23 cellular contexts compared by ENCODE assay signal in the genomic region with DNA sequence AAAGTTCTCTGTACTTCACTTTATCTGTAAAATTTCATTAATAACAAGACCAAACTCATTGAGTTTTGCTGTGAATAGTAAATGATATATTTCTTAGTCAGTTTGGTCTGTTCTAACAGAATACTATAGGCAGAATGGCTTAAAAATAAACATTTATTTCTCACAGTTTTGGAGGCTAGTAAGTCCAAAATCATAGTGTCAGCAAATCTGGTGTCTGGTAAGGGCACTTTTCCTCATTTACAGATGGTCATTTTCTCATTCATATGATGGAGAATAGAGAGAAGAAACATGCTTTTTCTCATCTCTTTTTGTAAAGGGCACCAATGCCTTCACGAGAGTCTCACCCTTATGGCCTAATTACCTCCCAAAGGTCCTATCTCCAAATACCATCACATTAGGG.
DNase-seq lines count a peak whose midpoint lies in the region; ATAC-seq, FAIRE-seq and TF ChIP-seq lines count a peak whose summit lies in the region.
"Had no signal": no experiment of that assay in that cellular context is flagged by ENCODE, and none has a peak within 500 bp of the region (broad histone marks: within the 10 kb centered on the region; RNA-seq: fewer than 3 reads in every experiment).

No MANE protein-coding gene starts in this region.

- 0% methylated on average over 1 of the region's 1 CpG for WGBS in HepG2 (ENCODE audit: low lambda C conversion rate)
- WGBS in right lobe of liver (ENCODE audit: insufficient coverage, low coverage, low lambda C conversion rate, missing lambda C conversion rate) = 25% methylated on average over 1 of the region's 1 CpG

- H3K9me3 ChIP-seq in HepG2 (ENCODE audit: low read length) (no peaks in the 10 kb centered on the region), right lobe of liver (no peaks in the 10 kb centered on the region), astrocyte (ENCODE audit: insufficient read depth, low read depth, low read length) (no peaks in the 10 kb centered on the region), endothelial cell of umbilical vein (replicated peaks; ENCODE audit: control insufficient read depth, insufficient read depth, low read length) (no peaks in the 10 kb centered on the region)
- H3K9me3 ChIP-seq: BE2C, BLaER1, Caco-2 had no signal

- no peaks in the 10 kb centered on the region for H3K27me3 Mint-ChIP-seq in astrocyte (ENCODE audit: low read depth, unreplicated experiment)
- H3K27me3 Mint-ChIP-seq: CD4-positive, alpha-beta memory T cell; CD4-positive, CD25-positive, alpha-beta regulatory T cell had no signal

- no peak for TF ChIP-seq POLR2A in HepG2 (IDR thresholded peaks at IDR 0.05; ENCODE audit: insufficient read depth in 1 of 2, low read depth in 2 of 2, low read length in 2 of 2)
- TF ChIP-seq POLR2A in right lobe of liver (IDR thresholded peaks at IDR 0.05) = no peak
- TF ChIP-seq POLR2A in endothelial cell of umbilical vein (IDR thresholded peaks at IDR 0.05; ENCODE audit: low read depth, low read length) = no peak

- TF ChIP-seq EP300 in HepG2 (IDR thresholded peaks at IDR 0.05; ENCODE audit: low read depth in 2 of 2, low read length in 2 of 2) = no peak
- TF ChIP-seq EP300 in HepG2 (CRISPR knock-in tag; IDR thresholded peaks at IDR 0.05; ENCODE audit: borderline replicate concordance) = no peak

- H3K27ac Mint-ChIP-seq in astrocyte (ENCODE audit: unreplicated experiment) = no peak overlapping the region
- H3K27ac Mint-ChIP-seq: CD14-positive monocyte; CD4-positive, alpha-beta memory T cell; CD4-positive, CD25-positive, alpha-beta regulatory T cell had no signal

- H3K36me3 ChIP-seq in HepG2 (replicated peaks in 1 of 2; ENCODE audit: control insufficient read depth in 1 of 2, insufficient read depth in 2 of 2, low read length in 2 of 2) (no peaks in the 10 kb centered on the region), right lobe of liver (no peaks in the 10 kb centered on the region), astrocyte (ENCODE audit: insufficient read depth, low read length) (no peaks in the 10 kb centered on the region), endothelial cell of umbilical vein (ENCODE audit: control insufficient read depth in 2 of 2, extremely low read depth in 1 of 2, insufficient read depth in 2 of 2, low read length in 2 of 2) (no peaks in the 10 kb centered on the region)
- H3K36me3 ChIP-seq: BE2C, BLaER1 had no signal

- no peak overlapping the region for H3K9ac ChIP-seq in HepG2 (ENCODE audit: insufficient read depth, low read depth, low read length)
- H3K9ac ChIP-seq in astrocyte (ENCODE audit: low read length) = no peak overlapping the region
- no peak overlapping the region for H3K9ac ChIP-seq in endothelial cell of umbilical vein (replicated peaks; ENCODE audit: extremely low read depth, insufficient read depth, low read length)
- H3K9ac ChIP-seq: BLaER1 had no signal

- no peak overlapping the region for H3K27ac ChIP-seq in HepG2 (ENCODE audit: extremely low read length, insufficient read depth, low read length)
- no peak overlapping the region for H3K27ac ChIP-seq in right lobe of liver
- H3K27ac ChIP-seq in astrocyte (ENCODE audit: low read depth, low read length) = no peak overlapping the region
- H3K27ac ChIP-seq in endothelial cell of umbilical vein (ENCODE audit: insufficient read depth, low read depth, low read length) = no peak overlapping the region
- H3K27ac ChIP-seq: 22Rv1, BLaER1 had no signal

- no peaks in the 10 kb centered on the region for H3K9me3 Mint-ChIP-seq in astrocyte (ENCODE audit: unreplicated experiment)

- intact Hi-C loops in HepG2 (cut with micrococcal nuclease; ENCODE audit: unreplicated experiment) (no loop called here), right lobe of liver (cut with DNase I) (no loop called here), endothelial cell of umbilical vein (cut with micrococcal nuclease) (no loop called here)

- H3K4me3 ChIP-seq in HepG2 (replicated peaks in 1 of 3; ENCODE audit: insufficient read depth in 1 of 3, low read depth in 2 of 3, low read length in 3 of 3) = no peak overlapping the region
- H3K4me3 ChIP-seq in right lobe of liver = no peak overlapping the region
- H3K4me3 ChIP-seq in astrocyte (ENCODE audit: insufficient read depth, low read depth, low read length) = no peak overlapping the region
- H3K4me3 ChIP-seq in endothelial cell of umbilical vein (replicated peaks in 1 of 3; ENCODE audit: insufficient read depth in 1 of 3, low read depth in 1 of 3, low read length in 3 of 3) = no peak overlapping the region
- H3K4me3 ChIP-seq: BLaER1 had no signal

- H2AFZ ChIP-seq in HepG2 (ENCODE audit: low read length) = no peak overlapping the region
- no peak overlapping the region for H2AFZ ChIP-seq in astrocyte (ENCODE audit: low read depth, low read length)
- H2AFZ ChIP-seq in endothelial cell of umbilical vein (ENCODE audit: low read depth, low read length) = no peak overlapping the region

- in situ Hi-C loops in HepG2 (cut with HindIII; ENCODE audit: extremely low pct_ligation_motif_present, low pct_unique_long_range_greater_than_20kb) = no loop called here

- no peak for DNase-seq in HepG2 (ENCODE audit: low spot score)
- no peak for DNase-seq in right lobe of liver
- DNase-seq in astrocyte (ENCODE audit: low read depth) = no peak
- no peak for DNase-seq in endothelial cell of umbilical vein (ENCODE audit: low read depth, low spot score)
- DNase-seq in SW 1271 (lab: John Stamatoyannopoulos, UW) = no peak
- DNase-seq in mucosa of gallbladder (ENCODE audit: low spot score) = no peak
- DNase-seq in NCI-H2227 (lab: John Stamatoyannopoulos, UW; ENCODE audit: unreplicated experiment) = no peak
- DNase-seq: ACHN; BE2C; C1 segment of cervical spinal cord; Caco-2; Calu3; CD4-positive, alpha-beta memory T cell; CD4-positive, CD25-positive, alpha-beta regulatory T cell; DMS79 treated with DMSO at 0.1 percent for 48 hours; GF-D8 had no signal

- POLR2A ChIA-PET in HepG2 (lab: Yijun Ruan, JAX) (no interaction called here), endothelial cell of umbilical vein (lab: Charles Lee) (no interaction called here)

- H3K9me1 ChIP-seq in endothelial cell of umbilical vein (replicated peaks; ENCODE audit: control insufficient read depth, extremely low read depth, insufficient read depth, low read length) = no peaks in the 10 kb centered on the region

- no peaks in the 10 kb centered on the region for H3K36me3 Mint-ChIP-seq in astrocyte (ENCODE audit: low read depth, unreplicated experiment)
- H3K36me3 Mint-ChIP-seq: CD14-positive monocyte; CD4-positive, alpha-beta memory T cell; CD4-positive, CD25-positive, alpha-beta regulatory T cell had no signal

- dilution Hi-C loops in endothelial cell of umbilical vein (cut with MboI; ENCODE audit: extremely low pct_ligation_motif_present, low sequenced_read_pairs) = no loop called here

- BruUV-seq in HepG2 (replicated peaks; lab: Mats Ljungman, UMichigan) (no TSS peak), endothelial cell of umbilical vein (replicated peaks; lab: Mats Ljungman, UMichigan) (no TSS peak)

- H3K4me1 ChIP-seq in HepG2 (ENCODE audit: insufficient read depth, low read length) = no peaks in the 10 kb centered on the region
- no peaks in the 10 kb centered on the region for H3K4me1 ChIP-seq in right lobe of liver
- no peaks in the 10 kb centered on the region for H3K4me1 ChIP-seq in astrocyte (ENCODE audit: insufficient read depth, low read length)
- H3K4me1 ChIP-seq in endothelial cell of umbilical vein (ENCODE audit: control insufficient read depth, extremely low read depth, insufficient read depth, low read length) = no peaks in the 10 kb centered on the region
- H3K4me1 ChIP-seq: BE2C, BLaER1, Caco-2 had no signal

- TF ChIP-seq RAD21 in HepG2 (CRISPR knock-in tag; IDR thresholded peaks at IDR 0.05) = no peak

- no peak overlapping the region for H3K4me3 Mint-ChIP-seq in astrocyte (ENCODE audit: unreplicated experiment)
- H3K4me3 Mint-ChIP-seq: CD14-positive monocyte; CD4-positive, alpha-beta memory T cell; CD4-positive, CD25-positive, alpha-beta regulatory T cell had no signal

- ATAC-seq in HepG2 = no peak
- no peak for ATAC-seq in right lobe of liver

- no peak for TF ChIP-seq CTCF in HepG2 (CRISPR knock-in tag; IDR thresholded peaks at IDR 0.05)
- TF ChIP-seq CTCF in right lobe of liver (IDR thresholded peaks at IDR 0.05) = no peak
- no peak for TF ChIP-seq CTCF in astrocyte (IDR thresholded peaks at IDR 0.05; ENCODE audit: insufficient read depth, low read depth, low read length)
- TF ChIP-seq CTCF in endothelial cell of umbilical vein (IDR thresholded peaks at IDR 0.05; ENCODE audit: extremely low read depth in 1 of 2, insufficient read depth in 1 of 2, low read depth in 1 of 2, low read length in 2 of 2) = no peak

- H3K4me1 Mint-ChIP-seq in astrocyte (ENCODE audit: low read depth, unreplicated experiment) = no peaks in the 10 kb centered on the region
- H3K4me1 Mint-ChIP-seq: CD14-positive monocyte; CD4-positive, alpha-beta memory T cell; CD4-positive, CD25-positive, alpha-beta regulatory T cell had no signal

- H4K20me1 ChIP-seq in HepG2 (ENCODE audit: insufficient read depth, low read length) = no peaks in the 10 kb centered on the region
- no peaks in the 10 kb centered on the region for H4K20me1 ChIP-seq in astrocyte (ENCODE audit: insufficient read depth, low read length)
- no peaks in the 10 kb centered on the region for H4K20me1 ChIP-seq in endothelial cell of umbilical vein (replicated peaks; ENCODE audit: control insufficient read depth, extremely low read depth, insufficient read depth, low read length)
- H4K20me1 ChIP-seq: BLaER1 had no signal

- H3K27me3 ChIP-seq in HepG2 (ENCODE audit: control insufficient read depth in 1 of 2, insufficient read depth in 2 of 2, low read length in 2 of 2) = no peaks in the 10 kb centered on the region
- H3K27me3 ChIP-seq in right lobe of liver = no peaks in the 10 kb centered on the region
- H3K27me3 ChIP-seq in astrocyte (ENCODE audit: insufficient read depth, low read length) = no peaks in the 10 kb centered on the region
- no peaks in the 10 kb centered on the region for H3K27me3 ChIP-seq in endothelial cell of umbilical vein (ENCODE audit: control insufficient read depth in 2 of 2, insufficient read depth in 2 of 2, low read length in 2 of 2)
- H3K27me3 ChIP-seq: BE2C had no signal

- CTCF ChIA-PET in HepG2 (lab: Yijun Ruan, JAX; ENCODE audit: low intra/inter-chr PET ratio, low total read pairs) (no interaction called here), endothelial cell of umbilical vein (lab: Charles Lee) (no interaction called here)

- FAIRE-seq in HepG2 (lab: Jason Lieb, UNC) (no peak), astrocyte (lab: Jason Lieb, UNC) (peak; percentile 99), endothelial cell of umbilical vein (lab: Jason Lieb, UNC) (peak; percentile 8)
- FAIRE-seq: D721Med, G401.6, GM12891, GM19239 had no signal

- no peak overlapping the region for H3K4me2 ChIP-seq in HepG2 (ENCODE audit: low read depth, low read length)
- no peak overlapping the region for H3K4me2 ChIP-seq in astrocyte (ENCODE audit: low read length)
- H3K4me2 ChIP-seq in endothelial cell of umbilical vein (ENCODE audit: insufficient read depth, low read length) = no peak overlapping the region
- H3K4me2 ChIP-seq: BLaER1 had no signal

- H3K79me2 ChIP-seq in HepG2 (ENCODE audit: insufficient read depth, low read length) (no peaks in the 10 kb centered on the region), astrocyte (ENCODE audit: insufficient read depth, low read length) (no peaks in the 10 kb centered on the region), endothelial cell of umbilical vein (ENCODE audit: control insufficient read depth, insufficient read depth, low read length) (no peaks in the 10 kb centered on the region)
